ENCODE assay signal across 23 cellular contexts in the genomic region with DNA sequence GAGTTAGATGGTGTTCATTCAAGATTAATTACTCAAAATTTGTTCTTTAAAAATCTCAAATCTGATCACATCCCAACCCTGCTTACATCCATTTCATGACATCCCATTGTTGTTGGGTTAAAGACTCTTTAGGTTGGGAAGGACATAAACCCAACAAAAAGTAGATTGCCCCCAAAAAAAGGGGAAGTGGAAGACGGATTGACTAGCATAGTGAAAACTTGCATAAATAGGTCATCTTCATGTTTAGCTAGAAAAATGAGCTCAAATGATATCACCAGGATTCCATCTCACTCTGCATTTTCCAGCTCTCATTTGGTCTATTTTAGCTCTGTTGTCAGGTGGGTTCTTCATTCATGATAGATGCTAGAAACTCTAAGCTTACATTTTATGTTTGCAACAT. TPM values are rescaled to one million over a fixed set of nuclear protein-coding genes. Genes with fewer than 3 reads are reported as not detected.
DNase-seq lines count a peak whose midpoint lies in the region; ATAC-seq and TF ChIP-seq lines count a peak whose summit lies in the region.
"Had no signal": no experiment of that assay in that cellular context is flagged by ENCODE, and none has a peak within 500 bp of the region (broad histone marks: within the 10 kb centered on the region; RNA-seq: fewer than 3 reads in every experiment).

No MANE protein-coding gene starts in this region.

- POLR2A ChIA-PET in GM10248 (lab: Yijun Ruan, JAX) = no interaction called here

- CTCF ChIA-PET in GM10248 (lab: Yijun Ruan, JAX) = interaction anchor here (0.7 to 2.7 kb wide), 6 partner anchors 13 to 346 kb away, joined by 3 to 7 read pairs (median 3); partner anchors contain the start of gene PPA2

- peak; percentile 23 for DNase-seq in GM10248 (ENCODE audit: extremely low spot score)
- DNase-seq in NOMO-1 treated with dmso at 0.1 percent for 144 hours (lab: John Stamatoyannopoulos, UW; ENCODE audit: unreplicated experiment) = peak; percentile 48
- no peak for DNase-seq in activated CD4-positive, CD25-positive, alpha-beta regulatory T cell treated with anti-CD3 and anti-CD28 coated beads, Interleukin-2, amount 50 U/mL, for 72 hours
- no peak for DNase-seq in activated naive CD4-positive, alpha-beta T cell (lab: John Stamatoyannopoulos, UW)
- no peak for DNase-seq in effector CD4-positive, alpha-beta T cell
- DNase-seq: activated naive CD8-positive, alpha-beta T cell treated with anti-CD3 and anti-CD28 coated beads for 36 hours; DMS153; dorsolateral prefrontal cortex; H7; MG63; NCI-H524; retina; SK-N-SH; small intestine; stimulated activated CD4-positive, alpha-beta T cell treated with anti-CD3 and anti-CD28 coated beads, Interleukin-1b, Interleukin-23, amount 100 ng/mL, for 48 hours; substantia nigra; upper lobe of right lung; WERI-Rb-1 had no signal

- TF ChIP-seq CTCF in GM10248 (IDR thresholded peaks at IDR 0.05; ENCODE audit: control extremely low read depth, extremely low read depth, low read depth, missing control alignments) = no peak

- ATAC-seq in GM19043 (IDR thresholded peaks at IDR 0.05; ENCODE audit: low read depth, unreplicated experiment) (peak; percentile 54), HG03342 (IDR thresholded peaks at IDR 0.05; ENCODE audit: unreplicated experiment) (peak; percentile 60), esophagus mucosa (no peak)
- ATAC-seq: activated T-helper 17 cell treated with anti-CD3 and anti-CD28 coated beads, Interleukin-2, amount 50 U/mL, for 72 hours; natural killer cell treated with Interleukin-12 subunit alpha and Interleukin-12 subunit beta and Interleukin-15 and Interleukin-18, amount 100 ng/mL, for 72 hours; upper lobe of right lung had no signal

RNA-seq across cellular contexts. Expression of gene TET2, which starts 18.5 kb away (rescaled TPM):
- 28.2 TPM for total RNA-seq in esophagus mucosa

Comparison
In these comparisons a context has a peak if more than half of its experiments do, and no peak if none do; other contexts are left out.
1. DNase-seq: peak in GM10248 (single experiment) and NOMO-1 treated with dmso at 0.1 percent for 144 hours (single experiment); none in activated CD4-positive, CD25-positive, alpha-beta regulatory T cell treated with anti-CD3 and anti-CD28 coated beads, Interleukin-2, amount 50 U/mL, for 72 hours (single experiment), activated naive CD4-positive, alpha-beta T cell (0 of 4) and effector CD4-positive, alpha-beta T cell (single experiment).